Comparison of ENCODE assay signal across 31 cellular contexts in the genomic region with DNA sequence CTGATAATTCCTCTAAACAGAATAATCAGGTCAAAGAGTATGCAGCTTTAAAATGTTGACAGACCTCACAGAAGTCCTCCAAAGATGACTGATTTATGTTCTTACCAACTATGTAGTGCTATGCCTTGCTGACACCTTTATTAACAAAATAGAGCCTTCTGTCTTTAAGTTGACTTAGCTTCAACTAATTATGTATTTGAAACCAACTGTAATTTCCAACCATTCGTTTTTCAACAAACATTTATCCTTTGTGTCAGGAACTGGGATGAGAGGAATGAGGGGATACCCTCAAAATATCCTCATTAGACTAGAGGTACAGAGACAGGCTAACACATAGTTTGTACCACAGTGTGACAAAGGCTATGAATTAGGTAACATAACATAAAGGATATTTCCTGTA.
"Had no signal": no experiment of that assay in that cellular context is flagged by ENCODE, and none has a peak within 500 bp of the region (broad histone marks: within the 10 kb centered on the region; RNA-seq: fewer than 3 reads in every experiment).

No MANE protein-coding gene starts in this region.

- H3K27me3 Mint-ChIP-seq: activated B cell treated with CpG ODN at 0.5 μM for 24 hours; activated naive CD8-positive, alpha-beta T cell treated with anti-CD3 and anti-CD28 coated beads, Interleukin-2, amount 50 U/mL, for 24 hours; T-cell had no signal

- H3K27me3 ChIP-seq: ascending aorta, body of pancreas had no signal

- H3K4me1 ChIP-seq: ascending aorta had no signal

- H3K36me3 ChIP-seq: ascending aorta had no signal

- H3K27ac ChIP-seq: ascending aorta, body of pancreas, coronary artery had no signal

- DNase-seq: activated B cell treated with CpG ODN at 0.5 μM for 24 hours; activated CD4-positive, alpha-beta T cell treated with anti-CD3 and anti-CD28 coated beads for 1 hour; activated CD4-positive, alpha-beta T cell treated with anti-CD3 and anti-CD28 coated beads, Interleukin-2, amount 50 U/mL, for 1 hour; activated CD8-positive, alpha-beta memory T cell treated with anti-CD3 and anti-CD28 coated beads, Interleukin-2, amount 50 U/mL, for 48 hours; activated CD8-positive, alpha-beta T cell treated with anti-CD3 and anti-CD28 coated beads, Interleukin-2, amount 10 ng/mL, durations not matched to agents 7 days and 5 days; activated effector memory CD4-positive, alpha-beta T cell treated with Interleukin-2 at 50 U/mL for 16 hours; activated naive CD4-positive, alpha-beta T cell; activated naive CD8-positive, alpha-beta T cell treated with anti-CD3 and anti-CD28 coated beads, Interleukin-2, amount 50 U/mL, for 24 hours; activated T-cell treated with anti-CD3 and anti-CD28 coated beads, Interleukin-2, amount 50 U/mL, for 1 hour; amniotic stem cell; body of pancreas; central memory CD4-positive, alpha-beta T cell; NCI-H1048; NCI-H2029; NCI-H2107; NCI-H2171 treated with DMSO at 0.1 percent for 48 hours; NCI-H226; NCI-H526 treated with DMSO at 0.1 percent for 48 hours; NCI-H82; OCI-M1; SHP77 treated with DMSO at 0.1 percent for 48 hours; T-cell; T-helper 2 cell; T1000 had no signal

- H3K4me3 Mint-ChIP-seq: activated B cell treated with CpG ODN at 0.5 μM for 24 hours; activated CD8-positive, alpha-beta T cell treated with anti-CD3 and anti-CD28 coated beads, Interleukin-2, amount 10 ng/mL, durations not matched to agents 7 days and 5 days; activated naive CD8-positive, alpha-beta T cell treated with anti-CD3 and anti-CD28 coated beads, Interleukin-2, amount 50 U/mL, for 24 hours; activated T-helper 1 cell treated with anti-CD3 and anti-CD28 coated beads, Interleukin-12 subunit alpha, Interleukin-12 subunit beta, Interleukin-2, Interleukin-4 antibody, amounts not matched to agents 30 ng/mL and 10 ng/mL and 1 ng/mL, durations not matched to agents 14 hours and 24 hours and 36 hours; T-cell had no signal

- H3K4me1 Mint-ChIP-seq: activated naive CD8-positive, alpha-beta T cell treated with anti-CD3 and anti-CD28 coated beads, Interleukin-2, amount 50 U/mL, for 24 hours; T-cell had no signal

- ATAC-seq: activated CD8-positive, alpha-beta T cell treated with anti-CD3 and anti-CD28 coated beads, Interleukin-2, amount 10 ng/mL, durations not matched to agents 7 days and 5 days; activated naive CD4-positive, alpha-beta T cell treated with anti-CD3 and anti-CD28 coated beads, Interleukin-2, amount 50 U/mL, for 72 hours; activated naive CD8-positive, alpha-beta T cell treated with anti-CD3 and anti-CD28 coated beads, Interleukin-2, amount 50 U/mL, for 24 hours; body of pancreas; T-cell had no signal

- H3K9me3 ChIP-seq: ascending aorta, body of pancreas had no signal

- H3K4me3 ChIP-seq: ascending aorta, body of pancreas, coronary artery had no signal

- H3K36me3 Mint-ChIP-seq: T-cell had no signal

- FAIRE-seq: bronchial epithelial cell, RCC 7860, TTC549 had no signal

- H3K9me3 Mint-ChIP-seq: activated B cell treated with CpG ODN at 0.5 μM for 24 hours; activated naive CD8-positive, alpha-beta T cell treated with anti-CD3 and anti-CD28 coated beads, Interleukin-2, amount 50 U/mL, for 24 hours; T-cell had no signal

- H3K27ac Mint-ChIP-seq: activated B cell treated with CpG ODN at 0.5 μM for 24 hours; activated CD8-positive, alpha-beta T cell treated with anti-CD3 and anti-CD28 coated beads, Interleukin-2, amount 10 ng/mL, durations not matched to agents 7 days and 5 days; activated naive CD4-positive, alpha-beta T cell treated with anti-CD3 and anti-CD28 coated beads, Interleukin-2, amount 50 U/mL, for 72 hours; activated naive CD8-positive, alpha-beta T cell treated with anti-CD3 and anti-CD28 coated beads, Interleukin-2, amount 50 U/mL, for 24 hours; activated T-helper 1 cell treated with anti-CD3 and anti-CD28 coated beads, Interleukin-12 subunit alpha, Interleukin-12 subunit beta, Interleukin-2, Interleukin-4 antibody, amounts not matched to agents 30 ng/mL and 10 ng/mL and 1 ng/mL, durations not matched to agents 14 hours and 24 hours and 36 hours; T-cell had no signal
